ENCODE assay signal across 8 cellular contexts in the genomic region with DNA sequence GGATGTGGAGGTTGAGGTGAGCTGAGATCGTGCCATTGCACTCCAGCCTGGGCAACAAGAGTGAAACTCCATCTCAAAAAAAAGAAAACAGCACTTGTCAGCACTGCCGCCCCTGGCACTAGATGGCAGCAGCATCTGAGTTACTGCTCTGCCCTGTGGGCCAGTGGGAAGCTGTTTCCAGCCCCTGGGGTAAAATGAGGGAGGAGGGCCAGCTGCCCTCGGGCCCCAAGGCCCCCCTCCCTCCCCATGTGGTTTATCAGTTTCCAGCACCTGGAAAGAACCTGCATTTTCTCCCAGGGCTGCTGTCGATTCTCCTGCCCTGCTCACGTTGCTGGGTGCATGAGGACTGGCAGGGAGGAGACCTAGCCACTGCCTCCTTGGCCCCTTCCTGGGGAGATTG. TPM values are rescaled to one million over a fixed set of nuclear protein-coding genes. Genes with fewer than 3 reads are reported as not detected.
DNase-seq lines count a peak whose midpoint lies in the region; ATAC-seq, FAIRE-seq and TF ChIP-seq lines count a peak whose summit lies in the region.

No MANE protein-coding gene starts in this region.

- intact Hi-C loops in gastrocnemius medialis (cut with DNase I; ENCODE audit: low total_unique reads) = loop anchor here (10.0 kb wide), 1 partner anchor 136 kb away; no protein-coding TSS in a partner anchor

- TF ChIP-seq POLR2A in erythroblast (IDR thresholded peaks at IDR 0.05; ENCODE audit: low read length) (no peak), gastrocnemius medialis (IDR thresholded peaks at IDR 0.05) (no peak)

- H3K4me1 ChIP-seq in gastrocnemius medialis = no peaks in the 10 kb centered on the region

- in situ Hi-C loops in gastrocnemius medialis (cut with MboI; ENCODE audit: low sequenced_read_pairs in 4 of 4) = no loop called here

- no peaks in the 10 kb centered on the region for H3K9me3 ChIP-seq in gastrocnemius medialis

- TF ChIP-seq CTCF in gastrocnemius medialis (IDR thresholded peaks at IDR 0.05 in 4 of 5, conservative IDR thresholded peaks at IDR 0.05 in 1 of 5) = peak in 3 of 5 experiments; percentile 15 to 35 (median 19)

- H3K4me3 ChIP-seq in gastrocnemius medialis = no peak overlapping the region

- FAIRE-seq in RCC 7860 (lab: Jason Lieb, UNC) = no peak

- ATAC-seq in gastrocnemius medialis = no peak
- no peak for ATAC-seq in GM21367 (IDR thresholded peaks at IDR 0.05; ENCODE audit: unreplicated experiment)
- ATAC-seq in HG03135 (IDR thresholded peaks at IDR 0.05; ENCODE audit: unreplicated experiment) = no peak

- peak; percentile 28 for DNase-seq in stimulated activated CD4-positive, alpha-beta T cell treated with anti-CD3 and anti-CD28 coated beads, Interleukin-15, amount 100 ng/mL, for 24 hours
- DNase-seq in stimulated activated CD4-positive, alpha-beta T cell treated with anti-CD3 and anti-CD28 coated beads, Interleukin-12 subunit alpha, Interleukin-12 subunit beta, amount 100 ng/mL, for 4 hours = no peak
- DNase-seq in RCC 7860 (ENCODE audit: low spot score) = peak; percentile 6
- peak; percentile 51 to 64 for DNase-seq in erythroblast (lab: John Stamatoyannopoulos, UW)
- no peak for DNase-seq in gastrocnemius medialis
- DNase-seq in occipital lobe (lab: John Stamatoyannopoulos, UW) = no peak

- no peaks in the 10 kb centered on the region for H3K27me3 ChIP-seq in gastrocnemius medialis

- H3K36me3 ChIP-seq in gastrocnemius medialis = peaks cover 0 to 77% of the 10 kb centered on the region in 2 donors

- no peak overlapping the region for H3K27ac ChIP-seq in gastrocnemius medialis

RNA-seq across cellular contexts. Expression of a gene that starts 13.2 kb away (rescaled TPM):
- total RNA-seq in gastrocnemius medialis (1 to 10 TPM in 1 of 4 donors, under 1 TPM in 1, not detected in 2; 0.13 to 1.8 TPM), occipital lobe (not detected)

RNA-seq across cellular contexts. Expression of a gene that starts 17.8 kb away (rescaled TPM):
- 10 to 100 TPM; 48.1 to 55.3 (median 51.5) TPM for total RNA-seq in gastrocnemius medialis
- 29.2 TPM for total RNA-seq in occipital lobe

Comparison
In these comparisons a context has a peak if more than half of its experiments do, and no peak if none do; other contexts are left out.
1. DNase-seq: peak in stimulated activated CD4-positive, alpha-beta T cell treated with anti-CD3 and anti-CD28 coated beads, Interleukin-15, amount 100 ng/mL, for 24 hours (single experiment), RCC 7860 (single experiment) and erythroblast (2 of 2); none in stimulated activated CD4-positive, alpha-beta T cell treated with anti-CD3 and anti-CD28 coated beads, Interleukin-12 subunit alpha, Interleukin-12 subunit beta, amount 100 ng/mL, for 4 hours (single experiment), gastrocnemius medialis (0 of 2) and occipital lobe (single experiment).